Comparison of ENCODE assay signal across 1 cellular context in the genomic region with DNA sequence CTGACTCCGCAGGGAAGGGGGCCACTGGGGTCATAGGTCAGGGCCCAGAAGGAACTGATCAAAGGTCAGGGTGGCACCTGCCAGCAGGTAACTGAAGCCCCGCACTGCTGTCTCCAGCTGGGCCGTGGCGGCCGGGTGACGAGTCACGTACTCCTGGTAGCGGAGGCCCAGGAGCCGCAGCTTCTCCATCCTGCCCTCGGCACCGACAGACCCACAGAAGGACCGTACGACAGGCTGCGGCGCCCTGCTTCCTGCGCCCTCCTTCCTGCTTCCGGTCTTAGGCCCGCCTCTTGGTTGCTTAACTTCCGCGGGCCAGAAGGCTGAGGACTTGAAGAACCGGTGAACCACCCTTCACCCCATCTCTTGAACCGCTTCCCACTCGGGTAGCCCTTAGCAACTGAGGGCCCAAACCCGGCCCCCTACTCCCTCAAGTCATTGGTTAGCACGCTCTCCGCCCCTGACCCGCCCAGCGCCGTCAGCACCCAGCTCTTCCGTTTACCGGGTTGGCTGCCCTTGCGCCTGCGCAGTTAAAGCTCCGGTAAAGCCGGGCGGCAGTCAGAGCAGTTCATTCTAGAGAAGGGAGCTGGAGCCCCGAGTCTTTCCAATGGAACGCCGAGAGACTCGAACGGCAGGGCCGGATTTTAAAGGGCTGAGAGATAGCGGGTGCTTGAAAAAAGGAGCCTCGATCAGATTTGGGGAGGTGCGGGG.
A peak's percentile ranks its signal among the peaks of the same experiment; 100 is the strongest.
TF ChIP-seq lines count a peak whose summit lies in the region.

PEX16 (minus strand) TSS at position 255 of the 708 bp plus-strand sequence; CDS start at position 189, 66 bp downstream.

TF ChIP-seq in K562, 482 proteins besides CTCF, POLR2A, EP300 and RAD21 (continued from another document and continues in another):
- no peak; the same call in none of the 2 replicates for TF ChIP-seq VEZF1 (CRISPR knock-in tag; IDR thresholded peaks at IDR 0.05)
- TF ChIP-seq NFXL1 (CRISPR knock-in tag; IDR thresholded peaks at IDR 0.05): no peak
- no peak for TF ChIP-seq CREB5 (CRISPR knock-in tag; IDR thresholded peaks at IDR 0.05)
- TF ChIP-seq U2AF2 (optimal IDR thresholded peaks at IDR 0.05; ENCODE audit: low read depth, low read length): no peak
- no peak for TF ChIP-seq POLR3A (IDR thresholded peaks at IDR 0.05; ENCODE audit: borderline replicate concordance, extremely low read depth, insufficient read depth, insufficient read length)
- TF ChIP-seq, protein P1, sequence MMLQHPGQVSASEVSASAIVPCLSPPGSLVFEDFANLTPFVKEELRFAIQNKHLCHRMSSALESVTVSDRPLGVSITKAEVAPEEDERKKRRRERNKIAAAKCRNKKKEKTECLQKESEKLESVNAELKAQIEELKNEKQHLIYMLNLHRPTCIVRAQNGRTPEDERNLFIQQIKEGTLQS (IDR thresholded peaks at IDR 0.05): peak; percentile 66; the same call in 1 of the 2 replicates
- TF ChIP-seq, protein P1 (CRISPR knock-in tag; conservative IDR thresholded peaks at IDR 0.05): no peak; the same call in 1 of the 2 replicates
- TF ChIP-seq, protein P2, sequence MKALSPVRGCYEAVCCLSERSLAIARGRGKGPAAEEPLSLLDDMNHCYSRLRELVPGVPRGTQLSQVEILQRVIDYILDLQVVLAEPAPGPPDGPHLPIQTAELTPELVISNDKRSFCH (CRISPR knock-in tag; IDR thresholded peaks at IDR 0.05): no peak
- TF ChIP-seq, protein P2 (tag; IDR thresholded peaks at IDR 0.05): no peak
- TF ChIP-seq, protein P3, sequence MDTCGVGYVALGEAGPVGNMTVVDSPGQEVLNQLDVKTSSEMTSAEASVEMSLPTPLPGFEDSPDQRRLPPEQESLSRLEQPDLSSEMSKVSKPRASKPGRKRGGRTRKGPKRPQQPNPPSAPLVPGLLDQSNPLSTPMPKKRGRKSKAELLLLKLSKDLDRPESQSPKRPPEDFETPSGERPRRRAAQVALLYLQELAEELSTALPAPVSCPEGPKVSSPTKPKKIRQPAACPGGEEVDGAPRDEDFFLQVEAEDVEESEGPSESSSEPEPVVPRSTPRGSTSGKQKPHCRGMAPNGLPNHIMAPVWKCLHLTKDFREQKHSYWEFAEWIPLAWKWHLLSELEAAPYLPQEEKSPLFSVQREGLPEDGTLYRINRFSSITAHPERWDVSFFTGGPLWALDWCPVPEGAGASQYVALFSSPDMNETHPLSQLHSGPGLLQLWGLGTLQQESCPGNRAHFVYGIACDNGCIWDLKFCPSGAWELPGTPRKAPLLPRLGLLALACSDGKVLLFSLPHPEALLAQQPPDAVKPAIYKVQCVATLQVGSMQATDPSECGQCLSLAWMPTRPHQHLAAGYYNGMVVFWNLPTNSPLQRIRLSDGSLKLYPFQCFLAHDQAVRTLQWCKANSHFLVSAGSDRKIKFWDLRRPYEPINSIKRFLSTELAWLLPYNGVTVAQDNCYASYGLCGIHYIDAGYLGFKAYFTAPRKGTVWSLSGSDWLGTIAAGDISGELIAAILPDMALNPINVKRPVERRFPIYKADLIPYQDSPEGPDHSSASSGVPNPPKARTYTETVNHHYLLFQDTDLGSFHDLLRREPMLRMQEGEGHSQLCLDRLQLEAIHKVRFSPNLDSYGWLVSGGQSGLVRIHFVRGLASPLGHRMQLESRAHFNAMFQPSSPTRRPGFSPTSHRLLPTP (IDR thresholded peaks at IDR 0.05; ENCODE audit: borderline replicate concordance, extremely low read depth, insufficient read length): no peak
- TF ChIP-seq ZNF354B (CRISPR knock-in tag; IDR thresholded peaks at IDR 0.05): no peak
- no peak for TF ChIP-seq NR1H2 (CRISPR knock-in tag; IDR thresholded peaks at IDR 0.05)
- TF ChIP-seq ZNF133 (CRISPR knock-in tag; IDR thresholded peaks at IDR 0.05): no peak
- TF ChIP-seq SMARCE1 (IDR thresholded peaks at IDR 0.05): no peak
- TF ChIP-seq NUFIP1 (IDR thresholded peaks at IDR 0.05; ENCODE audit: partially characterized antibody): no peak
- TF ChIP-seq TCF3 (CRISPR knock-in tag; IDR thresholded peaks at IDR 0.05): 0 out of 2 replicates have a peak, but pooled peaks have one; percentile 14
- TF ChIP-seq FOXM1 (IDR thresholded peaks at IDR 0.05; ENCODE audit: low read depth): peak; percentile 64
- no peak for TF ChIP-seq FOXM1 (CRISPR knock-in tag; IDR thresholded peaks at IDR 0.05; ENCODE audit: low read depth)
- TF ChIP-seq ZNF707 (CRISPR knock-in tag; conservative IDR thresholded peaks at IDR 0.05): no peak
- TF ChIP-seq BHLHE40 (IDR thresholded peaks at IDR 0.05; ENCODE audit: low read length): no peak
- no peak for TF ChIP-seq CBFA2T3 (IDR thresholded peaks at IDR 0.05)
- TF ChIP-seq ZNF785 (CRISPR knock-in tag; IDR thresholded peaks at IDR 0.05): no peak
- TF ChIP-seq, protein P4, sequence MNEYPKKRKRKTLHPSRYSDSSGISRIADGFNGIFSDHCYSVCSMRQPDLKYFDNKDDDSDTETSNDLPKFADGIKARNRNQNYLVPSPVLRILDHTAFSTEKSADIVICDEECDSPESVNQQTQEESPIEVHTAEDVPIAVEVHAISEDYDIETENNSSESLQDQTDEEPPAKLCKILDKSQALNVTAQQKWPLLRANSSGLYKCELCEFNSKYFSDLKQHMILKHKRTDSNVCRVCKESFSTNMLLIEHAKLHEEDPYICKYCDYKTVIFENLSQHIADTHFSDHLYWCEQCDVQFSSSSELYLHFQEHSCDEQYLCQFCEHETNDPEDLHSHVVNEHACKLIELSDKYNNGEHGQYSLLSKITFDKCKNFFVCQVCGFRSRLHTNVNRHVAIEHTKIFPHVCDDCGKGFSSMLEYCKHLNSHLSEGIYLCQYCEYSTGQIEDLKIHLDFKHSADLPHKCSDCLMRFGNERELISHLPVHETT (CRISPR knock-in tag; conservative IDR thresholded peaks at IDR 0.05 in 1 of 2, IDR thresholded peaks at IDR 0.05 in 1 of 2): peak in 1 of 2 experiments; percentile 98; a peak in 2 of 4 replicates
- TF ChIP-seq, protein P5, sequence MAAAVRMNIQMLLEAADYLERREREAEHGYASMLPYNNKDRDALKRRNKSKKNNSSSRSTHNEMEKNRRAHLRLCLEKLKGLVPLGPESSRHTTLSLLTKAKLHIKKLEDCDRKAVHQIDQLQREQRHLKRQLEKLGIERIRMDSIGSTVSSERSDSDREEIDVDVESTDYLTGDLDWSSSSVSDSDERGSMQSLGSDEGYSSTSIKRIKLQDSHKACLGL (CRISPR knock-in tag; IDR thresholded peaks at IDR 0.05; ENCODE audit: borderline replicate concordance, poor library complexity, severe bottlenecking): no peak
- TF ChIP-seq SAP30 (IDR thresholded peaks at IDR 0.05; ENCODE audit: borderline replicate concordance, insufficient read depth, low read depth, low read length, poor library complexity, severe bottlenecking): peak; percentile 91
- peak; percentile 99 for TF ChIP-seq GABPB1 (CRISPR knock-in tag; IDR thresholded peaks at IDR 0.05)
- no peak for TF ChIP-seq ZNF239 (CRISPR knock-in tag; IDR thresholded peaks at IDR 0.05)
- peak; percentile 96 to 97 for TF ChIP-seq NRF1 (conservative IDR thresholded peaks at IDR 0.05 in 1 of 2, IDR thresholded peaks at IDR 0.05 in 1 of 2)
- TF ChIP-seq, protein P6, sequence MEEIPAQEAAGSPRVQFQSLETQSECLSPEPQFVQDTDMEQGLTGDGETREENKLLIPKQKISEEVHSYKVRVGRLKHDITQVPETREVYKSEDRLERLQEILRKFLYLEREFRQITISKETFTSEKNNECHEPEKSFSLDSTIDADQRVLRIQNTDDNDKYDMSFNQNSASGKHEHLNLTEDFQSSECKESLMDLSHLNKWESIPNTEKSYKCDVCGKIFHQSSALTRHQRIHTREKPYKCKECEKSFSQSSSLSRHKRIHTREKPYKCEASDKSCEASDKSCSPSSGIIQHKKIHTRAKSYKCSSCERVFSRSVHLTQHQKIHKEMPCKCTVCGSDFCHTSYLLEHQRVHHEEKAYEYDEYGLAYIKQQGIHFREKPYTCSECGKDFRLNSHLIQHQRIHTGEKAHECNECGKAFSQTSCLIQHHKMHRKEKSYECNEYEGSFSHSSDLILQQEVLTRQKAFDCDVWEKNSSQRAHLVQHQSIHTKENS (CRISPR knock-in tag; IDR thresholded peaks at IDR 0.05): no peak
- peak; percentile 89 for TF ChIP-seq NR2C2 (CRISPR knock-in tag; IDR thresholded peaks at IDR 0.05)
- TF ChIP-seq NR2C2 (tag; IDR thresholded peaks at IDR 0.05): peak; percentile 96
- peak; percentile 83 for TF ChIP-seq SP1 (CRISPR knock-in tag; IDR thresholded peaks at IDR 0.05)
- TF ChIP-seq FOXJ2 (tag; IDR thresholded peaks at IDR 0.05): no peak
- no peak for TF ChIP-seq FUS (optimal IDR thresholded peaks at IDR 0.05; ENCODE audit: low read depth, low read length)
- no peak for TF ChIP-seq DACH1 (IDR thresholded peaks at IDR 0.05; ENCODE audit: partially characterized antibody)
- peak in 1 of 2 experiments; percentile 63; a peak in 2 of 4 replicates for TF ChIP-seq RCOR1 (IDR thresholded peaks at IDR 0.05; ENCODE audit: borderline replicate concordance in 1 of 2, low read depth in 2 of 2, low read length in 2 of 2)
- no peak for TF ChIP-seq HNRNPL (IDR thresholded peaks at IDR 0.05; ENCODE audit: low read depth, low read length)
- TF ChIP-seq POLR2AphosphoS2 (IDR thresholded peaks at IDR 0.05; ENCODE audit: low read length): peak; percentile 45; the same call in 1 of the 2 replicates
- TF ChIP-seq ILF3 (IDR thresholded peaks at IDR 0.05; ENCODE audit: borderline replicate concordance): no peak
- TF ChIP-seq, protein P7, sequence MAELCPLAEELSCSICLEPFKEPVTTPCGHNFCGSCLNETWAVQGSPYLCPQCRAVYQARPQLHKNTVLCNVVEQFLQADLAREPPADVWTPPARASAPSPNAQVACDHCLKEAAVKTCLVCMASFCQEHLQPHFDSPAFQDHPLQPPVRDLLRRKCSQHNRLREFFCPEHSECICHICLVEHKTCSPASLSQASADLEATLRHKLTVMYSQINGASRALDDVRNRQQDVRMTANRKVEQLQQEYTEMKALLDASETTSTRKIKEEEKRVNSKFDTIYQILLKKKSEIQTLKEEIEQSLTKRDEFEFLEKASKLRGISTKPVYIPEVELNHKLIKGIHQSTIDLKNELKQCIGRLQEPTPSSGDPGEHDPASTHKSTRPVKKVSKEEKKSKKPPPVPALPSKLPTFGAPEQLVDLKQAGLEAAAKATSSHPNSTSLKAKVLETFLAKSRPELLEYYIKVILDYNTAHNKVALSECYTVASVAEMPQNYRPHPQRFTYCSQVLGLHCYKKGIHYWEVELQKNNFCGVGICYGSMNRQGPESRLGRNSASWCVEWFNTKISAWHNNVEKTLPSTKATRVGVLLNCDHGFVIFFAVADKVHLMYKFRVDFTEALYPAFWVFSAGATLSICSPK (IDR thresholded peaks at IDR 0.05; ENCODE audit: borderline replicate concordance): no peak
- TF ChIP-seq, protein P8, sequence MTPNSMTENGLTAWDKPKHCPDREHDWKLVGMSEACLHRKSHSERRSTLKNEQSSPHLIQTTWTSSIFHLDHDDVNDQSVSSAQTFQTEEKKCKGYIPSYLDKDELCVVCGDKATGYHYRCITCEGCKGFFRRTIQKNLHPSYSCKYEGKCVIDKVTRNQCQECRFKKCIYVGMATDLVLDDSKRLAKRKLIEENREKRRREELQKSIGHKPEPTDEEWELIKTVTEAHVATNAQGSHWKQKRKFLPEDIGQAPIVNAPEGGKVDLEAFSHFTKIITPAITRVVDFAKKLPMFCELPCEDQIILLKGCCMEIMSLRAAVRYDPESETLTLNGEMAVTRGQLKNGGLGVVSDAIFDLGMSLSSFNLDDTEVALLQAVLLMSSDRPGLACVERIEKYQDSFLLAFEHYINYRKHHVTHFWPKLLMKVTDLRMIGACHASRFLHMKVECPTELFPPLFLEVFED (CRISPR knock-in tag; conservative IDR thresholded peaks at IDR 0.05): no peak
- TF ChIP-seq ZNF184 (CRISPR knock-in tag; IDR thresholded peaks at IDR 0.05): no peak
- no peak for TF ChIP-seq ZNF507 (tag; conservative IDR thresholded peaks at IDR 0.05)
- peak; percentile 40; the same call in 1 of the 2 replicates for TF ChIP-seq ZBTB12 (CRISPR knock-in tag; IDR thresholded peaks at IDR 0.05)
- TF ChIP-seq, protein P9, sequence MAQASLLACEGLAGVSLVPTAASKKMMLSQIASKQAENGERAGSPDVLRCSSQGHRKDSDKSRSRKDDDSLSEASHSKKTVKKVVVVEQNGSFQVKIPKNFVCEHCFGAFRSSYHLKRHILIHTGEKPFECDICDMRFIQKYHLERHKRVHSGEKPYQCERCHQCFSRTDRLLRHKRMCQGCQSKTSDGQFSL (CRISPR knock-in tag; IDR thresholded peaks at IDR 0.05): no peak
- TF ChIP-seq, protein P9 (tag; IDR thresholded peaks at IDR 0.05): no peak
